Comparison of ENCODE assay signal across 1 cellular context in genomic region chr17:78963378-78963777, GRCh38.
TF ChIP-seq lines count a peak whose summit lies in the region.

No MANE protein-coding gene starts in this region.

TF ChIP-seq in HCT116, 20 proteins besides CTCF, POLR2A, EP300 and RAD21:
- TF ChIP-seq ATF3 (IDR thresholded peaks at IDR 0.05) (no peak), ZNF274 (IDR thresholded peaks at IDR 0.05; ENCODE audit: low read depth, low read length) (no peak), POLR2AphosphoS5 (IDR thresholded peaks at IDR 0.05; ENCODE audit: low read depth, low read length) (no peak), YY1 (IDR thresholded peaks at IDR 0.05; ENCODE audit: extremely low read depth, insufficient replicate concordance, low read depth, low read length) (no peak), MAX (IDR thresholded peaks at IDR 0.05) (no peak), EZH2phosphoT487 (IDR thresholded peaks at IDR 0.05; ENCODE audit: borderline replicate concordance) (no peak)
